1 cellular context compared by ENCODE assay signal in genomic region chr16:84922351-84923135, GRCh38.
TF ChIP-seq lines count a peak whose summit lies in the region.

No MANE protein-coding gene starts in this region.

TF ChIP-seq in HepG2, 621 proteins besides CTCF, POLR2A, EP300 and RAD21 (continued from another document and continues in another):
- no peak for TF ChIP-seq ZNF800 (CRISPR knock-in tag; IDR thresholded peaks at IDR 0.05)
- no peak for TF ChIP-seq PREB (CRISPR knock-in tag; IDR thresholded peaks at IDR 0.05)
- no peak for TF ChIP-seq KDM5B (CRISPR knock-in tag; IDR thresholded peaks at IDR 0.05; ENCODE audit: borderline replicate concordance)
- TF ChIP-seq DRAP1 (CRISPR knock-in tag; IDR thresholded peaks at IDR 0.05), result no peak
- TF ChIP-seq STAT5B (CRISPR knock-in tag; IDR thresholded peaks at IDR 0.05), result no peak
- TF ChIP-seq ZNF619 (CRISPR knock-in tag; IDR thresholded peaks at IDR 0.05), result no peak
- no peak for TF ChIP-seq TFDP2 (CRISPR knock-in tag; IDR thresholded peaks at IDR 0.05)
- TF ChIP-seq XBP1 (CRISPR knock-in tag; IDR thresholded peaks at IDR 0.05), result no peak
- TF ChIP-seq MYNN (CRISPR knock-in tag; IDR thresholded peaks at IDR 0.05; ENCODE audit: low read depth), result no peak
- TF ChIP-seq PHF20 (CRISPR knock-in tag; IDR thresholded peaks at IDR 0.05), result no peak
- no peak for TF ChIP-seq MTF2 (CRISPR knock-in tag; IDR thresholded peaks at IDR 0.05; ENCODE audit: borderline replicate concordance)
- TF ChIP-seq ZNF577 (CRISPR knock-in tag; IDR thresholded peaks at IDR 0.05; ENCODE audit: borderline replicate concordance, low read depth), result no peak
- no peak for TF ChIP-seq CCDC6 (CRISPR knock-in tag; IDR thresholded peaks at IDR 0.05)
- peak; percentile 52; the same call in 1 of the 2 replicates for TF ChIP-seq ZFP91 (CRISPR knock-in tag; IDR thresholded peaks at IDR 0.05; ENCODE audit: borderline replicate concordance)
- TF ChIP-seq ZSCAN9 (CRISPR knock-in tag; IDR thresholded peaks at IDR 0.05; ENCODE audit: borderline replicate concordance), result no peak
- no peak for TF ChIP-seq KLF9 (CRISPR knock-in tag; IDR thresholded peaks at IDR 0.05; ENCODE audit: low read depth)
- TF ChIP-seq ZNF792 (CRISPR knock-in tag; IDR thresholded peaks at IDR 0.05), result no peak
- TF ChIP-seq ZBTB7A (CRISPR knock-in tag; IDR thresholded peaks at IDR 0.05), result no peak
- TF ChIP-seq SCMH1 (CRISPR knock-in tag; IDR thresholded peaks at IDR 0.05; ENCODE audit: borderline replicate concordance), result no peak
- no peak for TF ChIP-seq TCF12 (IDR thresholded peaks at IDR 0.05)
- no peak for TF ChIP-seq TCF12 (CRISPR knock-in tag; IDR thresholded peaks at IDR 0.05)
- TF ChIP-seq ZBTB1 (CRISPR knock-in tag; IDR thresholded peaks at IDR 0.05; ENCODE audit: borderline replicate concordance), result no peak
- TF ChIP-seq ZBTB7B (CRISPR knock-in tag; IDR thresholded peaks at IDR 0.05), result peak; percentile 49; the same call in 1 of the 2 replicates
- TF ChIP-seq ZNF788 (CRISPR knock-in tag; IDR thresholded peaks at IDR 0.05; ENCODE audit: borderline replicate concordance), result 0 out of 2 replicates have a peak, but pooled peaks have one; percentile 71
- no peak for TF ChIP-seq ZBTB10 (CRISPR knock-in tag; IDR thresholded peaks at IDR 0.05; ENCODE audit: borderline replicate concordance)
- no peak for TF ChIP-seq ZHX1 (CRISPR knock-in tag; IDR thresholded peaks at IDR 0.05; ENCODE audit: low read depth)
- TF ChIP-seq FOXA1 (IDR thresholded peaks at IDR 0.05), result no peak
- TF ChIP-seq FOXA1 (CRISPR knock-in tag; IDR thresholded peaks at IDR 0.05), result peak; percentile 37
- TF ChIP-seq ZBTB4 (CRISPR knock-in tag; IDR thresholded peaks at IDR 0.05; ENCODE audit: borderline replicate concordance), result no peak
- peak; percentile 25; the same call in 1 of the 2 replicates for TF ChIP-seq BCL6 (CRISPR knock-in tag; IDR thresholded peaks at IDR 0.05)
- no peak for TF ChIP-seq ZNF629 (CRISPR knock-in tag; conservative IDR thresholded peaks at IDR 0.05)
- TF ChIP-seq NONO (IDR thresholded peaks at IDR 0.05), result no peak
- no peak for TF ChIP-seq NONO (CRISPR knock-in tag; conservative IDR thresholded peaks at IDR 0.05)
- TF ChIP-seq ZNF646 (CRISPR knock-in tag; IDR thresholded peaks at IDR 0.05), result no peak
- TF ChIP-seq ELF3 (CRISPR knock-in tag; IDR thresholded peaks at IDR 0.05), result no peak
- no peak for TF ChIP-seq NCOR1 (IDR thresholded peaks at IDR 0.05; ENCODE audit: borderline replicate concordance, low read length)
- TF ChIP-seq SIN3B (IDR thresholded peaks at IDR 0.05; ENCODE audit: low read length), result no peak
